10 cellular contexts compared by ENCODE assay signal in genomic region chr12:54390176-54390667, GRCh38. TPM values are rescaled to one million over a fixed set of nuclear protein-coding genes. Genes with fewer than 3 reads are reported as not detected.
A peak's percentile ranks its signal among the peaks of the same experiment; 100 is the strongest.
DNase-seq lines count a peak whose midpoint lies in the region; ATAC-seq and TF ChIP-seq lines count a peak whose summit lies in the region.
"Had no signal": no experiment of that assay in that cellular context is flagged by ENCODE, and none has a peak within 500 bp of the region (broad histone marks: within the 10 kb centered on the region; RNA-seq: fewer than 3 reads in every experiment).

No MANE protein-coding gene starts in this region.

- H4K20me1 ChIP-seq in SU-DHL-6 (ENCODE audit: low read depth, low read length) = no peaks in the 10 kb centered on the region

- H3K27me3 ChIP-seq in SU-DHL-6 (ENCODE audit: low read length) (no peaks in the 10 kb centered on the region), iPS-18a (ENCODE audit: control insufficient read depth, insufficient read depth, low read length) (peaks cover 10% of the 10 kb centered on the region), thyroid gland (no peaks in the 10 kb centered on the region), colonic mucosa (no peaks in the 10 kb centered on the region)
- H3K27me3 ChIP-seq: ascending aorta had no signal

- H3K4me2 ChIP-seq in SU-DHL-6 (ENCODE audit: low read depth, low read length, poor library complexity, severe bottlenecking) = peak overlapping the region; percentile 90

- no peaks in the 10 kb centered on the region for H3K36me3 ChIP-seq in SU-DHL-6 (ENCODE audit: low read length)
- no peaks in the 10 kb centered on the region for H3K36me3 ChIP-seq in iPS-18a (ENCODE audit: control insufficient read depth, low read depth, low read length)
- no peaks in the 10 kb centered on the region for H3K36me3 ChIP-seq in thyroid gland
- H3K36me3 ChIP-seq in colonic mucosa = no peaks in the 10 kb centered on the region

- H2AFZ ChIP-seq in SU-DHL-6 (ENCODE audit: low read depth, low read length, severe bottlenecking) = no peak overlapping the region

- no peak overlapping the region for H3K27ac ChIP-seq in SU-DHL-6 (ENCODE audit: low read depth, low read length)
- no peak overlapping the region for H3K27ac ChIP-seq in iPS-18a (ENCODE audit: low read length)
- peak overlapping the region; percentile 78 to 97 (median 89) for H3K27ac ChIP-seq in thyroid gland
- H3K27ac ChIP-seq in colonic mucosa = no peak overlapping the region

- H3K9ac ChIP-seq in SU-DHL-6 (ENCODE audit: low read length) = no peak overlapping the region
- H3K9ac ChIP-seq in iPS-18a (ENCODE audit: low read length) = no peak overlapping the region
- H3K9ac ChIP-seq in colonic mucosa (ENCODE audit: low read depth in 2 of 2, low read length in 2 of 2) = no peak overlapping the region

- DNase-seq in activated naive CD4-positive, alpha-beta T cell treated with anti-CD3 and anti-CD28 coated beads for 36 hours = no peak
- no peak for DNase-seq in activated naive CD4-positive, alpha-beta T cell treated with anti-CD3 and anti-CD28 coated beads, Interleukin-2, amount 50 U/mL, for 72 hours (ENCODE audit: low spot score in 2 of 2)
- peak; percentile 59 for DNase-seq in thyroid gland
- DNase-seq in globus pallidus (ENCODE audit: low spot score) = no peak
- DNase-seq in colonic mucosa = no peak
- DNase-seq: SW 1271 had no signal

- H3K4me1 Mint-ChIP-seq in activated naive CD4-positive, alpha-beta T cell treated with anti-CD3 and anti-CD28 coated beads for 36 hours (ENCODE audit: low read depth) = peaks cover 28% of the 10 kb centered on the region

- no peaks in the 10 kb centered on the region for H3K79me2 ChIP-seq in SU-DHL-6 (ENCODE audit: insufficient read depth, low read length)

- no peak overlapping the region for H3K4me3 ChIP-seq in SU-DHL-6 (ENCODE audit: insufficient read depth, low read length, poor library complexity, severe bottlenecking)
- H3K4me3 ChIP-seq in iPS-18a (ENCODE audit: low read length) = peak overlapping the region; percentile 77
- peak overlapping the region in 2 of 3 donors; percentile 40 to 51 for H3K4me3 ChIP-seq in thyroid gland (replicated peaks in 1 of 3)
- H3K4me3 ChIP-seq in colonic mucosa = no peak overlapping the region

- TF ChIP-seq CTCF in SU-DHL-6 (IDR thresholded peaks at IDR 0.05; ENCODE audit: insufficient read depth, low read length, poor library complexity, severe bottlenecking) (no peak), thyroid gland (IDR thresholded peaks at IDR 0.05) (no peak), colonic mucosa (IDR thresholded peaks at IDR 0.05) (no peak)

- 25 to 39% methylated on average over 7 of the region's 7 CpGs for WGBS in thyroid gland, 2 donors

- CTCF ChIA-PET in activated naive CD4-positive, alpha-beta T cell treated with anti-CD3 and anti-CD28 coated beads for 36 hours (lab: Charles Lee) = interaction anchor here (0.6 to 1.1 kb wide), 2 partner anchors 9 to 84 kb away, joined by 4 read pairs; no protein-coding TSS in a partner anchor

- TF ChIP-seq POLR2A in thyroid gland (IDR thresholded peaks at IDR 0.05) = no peak

- no peak for ATAC-seq in activated naive CD4-positive, alpha-beta T cell treated with anti-CD3 and anti-CD28 coated beads, Interleukin-2, amount 50 U/mL, for 72 hours
- no peak for ATAC-seq in HG03378 (IDR thresholded peaks at IDR 0.05; ENCODE audit: unreplicated experiment)

- H3K4me1 ChIP-seq in iPS-18a (ENCODE audit: control insufficient read depth, low read depth, low read length) (peaks cover 70% of the 10 kb centered on the region), thyroid gland (peaks cover 44 to 58% of the 10 kb centered on the region in 2 donors), colonic mucosa (no peaks in the 10 kb centered on the region)

- no peaks in the 10 kb centered on the region for H3K9me2 ChIP-seq in SU-DHL-6 (replicated peaks; ENCODE audit: insufficient read depth, low read length)

- no peaks in the 10 kb centered on the region for H3K27me3 Mint-ChIP-seq in activated naive CD4-positive, alpha-beta T cell treated with anti-CD3 and anti-CD28 coated beads for 36 hours (ENCODE audit: low read depth)

- H3F3A ChIP-seq in SU-DHL-6 (ENCODE audit: insufficient read depth) = no peaks in the 10 kb centered on the region

- H3K36me3 Mint-ChIP-seq in activated naive CD4-positive, alpha-beta T cell treated with anti-CD3 and anti-CD28 coated beads for 36 hours (ENCODE audit: low read depth) = peaks cover 3% of the 10 kb centered on the region
- no peaks in the 10 kb centered on the region for H3K36me3 Mint-ChIP-seq in activated naive CD4-positive, alpha-beta T cell treated with anti-CD3 and anti-CD28 coated beads, Interleukin-2, amount 50 U/mL, for 72 hours

- no peaks in the 10 kb centered on the region for H3K9me3 Mint-ChIP-seq in activated naive CD4-positive, alpha-beta T cell treated with anti-CD3 and anti-CD28 coated beads for 36 hours
- no peaks in the 10 kb centered on the region for H3K9me3 Mint-ChIP-seq in activated naive CD4-positive, alpha-beta T cell treated with anti-CD3 and anti-CD28 coated beads, Interleukin-2, amount 50 U/mL, for 72 hours

- H3K9me3 ChIP-seq in SU-DHL-6 (ENCODE audit: insufficient read depth, low read length) = no peaks in the 10 kb centered on the region
- no peaks in the 10 kb centered on the region for H3K9me3 ChIP-seq in iPS-18a (ENCODE audit: control insufficient read depth, low read depth, low read length)
- no peaks in the 10 kb centered on the region for H3K9me3 ChIP-seq in thyroid gland
- no peaks in the 10 kb centered on the region for H3K9me3 ChIP-seq in colonic mucosa
- H3K9me3 ChIP-seq: ascending aorta had no signal

- no peak overlapping the region for H3K27ac Mint-ChIP-seq in activated naive CD4-positive, alpha-beta T cell treated with anti-CD3 and anti-CD28 coated beads for 36 hours
- H3K27ac Mint-ChIP-seq in activated naive CD4-positive, alpha-beta T cell treated with anti-CD3 and anti-CD28 coated beads, Interleukin-2, amount 50 U/mL, for 72 hours = peak overlapping the region in 1 of 2 donors; percentile 39

- intact Hi-C loops in activated naive CD4-positive, alpha-beta T cell treated with anti-CD3 and anti-CD28 coated beads for 36 hours (cut with micrococcal nuclease) = no loop called here
- intact Hi-C loops in thyroid gland (cut with DNase I) (no loop called here), colonic mucosa (cut with DNase I) (no loop called here)

- peak overlapping the region; percentile 4 for H3K4me3 Mint-ChIP-seq in activated naive CD4-positive, alpha-beta T cell treated with anti-CD3 and anti-CD28 coated beads for 36 hours

RNA-seq across cellular contexts. Expression of gene ZNF385A, which starts 5.7 kb away (rescaled TPM):
- 1 to 10 TPM in 1 of 2 experiments, under 1 TPM in 1; 0.93 to 1.1 TPM for total RNA-seq in activated naive CD4-positive, alpha-beta T cell treated with anti-CD3 and anti-CD28 coated beads for 36 hours
- 1 to 10 TPM; 1.2 to 1.8 TPM for total RNA-seq in activated naive CD4-positive, alpha-beta T cell treated with anti-CD3 and anti-CD28 coated beads, Interleukin-2, amount 50 U/mL, for 72 hours
- total RNA-seq in thyroid gland (10 to 100 TPM; 24.2 to 38.9 (median 29.3) TPM), colonic mucosa (1 to 10 TPM; 3.8 to 7.3 TPM)

RNA-seq across cellular contexts. Expression of gene GPR84, which starts 25.9 kb away (rescaled TPM):
- 1 to 10 TPM; 1.2 TPM for total RNA-seq in activated naive CD4-positive, alpha-beta T cell treated with anti-CD3 and anti-CD28 coated beads for 36 hours
- total RNA-seq in activated naive CD4-positive, alpha-beta T cell treated with anti-CD3 and anti-CD28 coated beads, Interleukin-2, amount 50 U/mL, for 72 hours = 1 to 10 TPM; 2.0 to 4.1 TPM
- under 1 TPM in 2 of 4 donors, not detected in 2; 0.39 to 0.40 TPM for total RNA-seq in thyroid gland
- total RNA-seq in colonic mucosa = under 1 TPM in 1 of 2 donors, not detected in 1; 0.21 TPM
- total RNA-seq: ascending aorta had no signal

RNA-seq across cellular contexts. Expression of gene ITGA5, which starts 28.8 kb away (rescaled TPM):
- 10 to 100 TPM; 17.9 to 18.4 TPM for total RNA-seq in activated naive CD4-positive, alpha-beta T cell treated with anti-CD3 and anti-CD28 coated beads for 36 hours
- 10 to 100 TPM; 29.4 to 53.5 TPM for total RNA-seq in activated naive CD4-positive, alpha-beta T cell treated with anti-CD3 and anti-CD28 coated beads, Interleukin-2, amount 50 U/mL, for 72 hours
- 10 to 100 TPM; 40.3 to 64.5 (median 51.6) TPM for total RNA-seq in thyroid gland
- total RNA-seq in colonic mucosa = 100 to 1,000 TPM in 1 of 2 donors, 1 to 10 TPM in 1; 7.8 to 120 TPM

Comparison
In these comparisons a context has a peak if more than half of its experiments do, and no peak if none do; other contexts are left out.
1. DNase-seq: peak in thyroid gland (2 of 2); none in activated naive CD4-positive, alpha-beta T cell treated with anti-CD3 and anti-CD28 coated beads for 36 hours (single experiment), activated naive CD4-positive, alpha-beta T cell treated with anti-CD3 and anti-CD28 coated beads, Interleukin-2, amount 50 U/mL, for 72 hours (0 of 2), globus pallidus (single experiment) and colonic mucosa (single experiment).
2. H3K27ac ChIP-seq: peak in thyroid gland (3 of 3); none in SU-DHL-6 (single experiment), iPS-18a (single experiment) and colonic mucosa (single experiment).
3. H3K4me3 ChIP-seq: peak in iPS-18a (single experiment) and thyroid gland (2 of 3); none in SU-DHL-6 (single experiment) and colonic mucosa (single experiment).